ENCODE assay signal across 1 cellular context in the genomic region with DNA sequence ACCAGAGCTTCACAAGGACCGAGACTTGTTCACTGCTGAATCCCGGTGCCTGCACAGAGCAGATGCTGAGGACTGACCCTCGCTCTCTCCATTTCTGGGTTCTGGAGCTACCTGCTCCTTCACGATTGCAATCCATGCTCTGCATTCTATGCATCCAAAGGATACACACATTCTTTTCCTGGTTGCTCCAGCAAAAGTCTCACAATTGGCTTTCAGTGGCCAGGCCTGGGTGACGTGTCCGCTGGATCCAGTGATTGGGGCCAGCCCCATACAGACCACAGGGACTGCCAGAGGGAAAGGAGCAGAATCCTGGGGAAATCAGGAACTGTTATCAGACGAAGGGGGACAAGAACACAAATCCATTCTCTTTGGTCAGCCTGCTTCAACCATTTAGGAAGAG.
TF ChIP-seq lines count a peak whose summit lies in the region.

No MANE protein-coding gene starts in this region.

TF ChIP-seq in H1, 55 proteins besides CTCF, POLR2A, EP300 and RAD21:
- no peak for TF ChIP-seq CHD2 (IDR thresholded peaks at IDR 0.05; ENCODE audit: low read length)
- no peak for TF ChIP-seq EZH2 (IDR thresholded peaks at IDR 0.05; ENCODE audit: low read depth, low read length, severe bottlenecking)
- no peak for TF ChIP-seq RBBP5 (IDR thresholded peaks at IDR 0.05; ENCODE audit: borderline replicate concordance, low read depth, low read length)
- TF ChIP-seq, protein P1, sequence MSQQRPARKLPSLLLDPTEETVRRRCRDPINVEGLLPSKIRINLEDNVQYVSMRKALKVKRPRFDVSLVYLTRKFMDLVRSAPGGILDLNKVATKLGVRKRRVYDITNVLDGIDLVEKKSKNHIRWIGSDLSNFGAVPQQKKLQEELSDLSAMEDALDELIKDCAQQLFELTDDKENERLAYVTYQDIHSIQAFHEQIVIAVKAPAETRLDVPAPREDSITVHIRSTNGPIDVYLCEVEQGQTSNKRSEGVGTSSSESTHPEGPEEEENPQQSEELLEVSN (IDR thresholded peaks at IDR 0.05): no peak
- TF ChIP-seq GABPA (IDR thresholded peaks at IDR 0.05; ENCODE audit: borderline replicate concordance, insufficient read depth, low read length): no peak
- no peak for TF ChIP-seq TBP (IDR thresholded peaks at IDR 0.05; ENCODE audit: low read depth, low read length)
- no peak for TF ChIP-seq YY1 (IDR thresholded peaks at IDR 0.05; ENCODE audit: low read depth, low read length)
- no peak for TF ChIP-seq SP2 (IDR thresholded peaks at IDR 0.05; ENCODE audit: low read length)
- no peak for TF ChIP-seq SIX5 (IDR thresholded peaks at IDR 0.05; ENCODE audit: low read depth, low read length)
- TF ChIP-seq RFX5 (IDR thresholded peaks at IDR 0.05; ENCODE audit: borderline replicate concordance, low read depth, low read length): no peak
- TF ChIP-seq SIN3A (conservative IDR thresholded peaks at IDR 0.05 in 1 of 2, IDR thresholded peaks at IDR 0.05 in 1 of 2; ENCODE audit: low read depth in 1 of 2, low read length in 2 of 2): no peak
